Comparison of ENCODE assay signal across 8 cellular contexts in genomic region chr17:28570716-28571254, GRCh38. TPM values are rescaled to one million over a fixed set of nuclear protein-coding genes. Genes with fewer than 3 reads are reported as not detected.
DNase-seq lines count a peak whose midpoint lies in the region; ATAC-seq and TF ChIP-seq lines count a peak whose summit lies in the region.

No MANE protein-coding gene starts in this region.

- peak; percentile 43 for ATAC-seq in GM19455 (IDR thresholded peaks at IDR 0.05; ENCODE audit: unreplicated experiment)

- no peak for TF ChIP-seq CTCF in kidney epithelial cell (IDR thresholded peaks at IDR 0.05; ENCODE audit: insufficient read depth, low read length, poor library complexity, severe bottlenecking)

- H3K4me3 ChIP-seq in HUES64 (ENCODE audit: low read length) (peak overlapping the region; percentile 96), kidney epithelial cell (ENCODE audit: low read depth, low read length) (peak overlapping the region; percentile 57)

- H3K4me1 ChIP-seq in HUES64 (ENCODE audit: insufficient read depth, low read length) = peaks cover 3% of the 10 kb centered on the region; the same call in 1 of the 2 replicates

- peak overlapping the region; percentile 76 for H3K9ac ChIP-seq in HUES64 (ENCODE audit: low read depth, low read length)

- WGBS in HUES64 = 1% methylated on average over 30 of the region's 30 CpGs

- in situ Hi-C loops in T47D (cut with HindIII; ENCODE audit: low pct_unique_long_range_greater_than_20kb, low sequenced_read_pairs) = no loop called here

- H3K36me3 ChIP-seq in HUES64 (ENCODE audit: insufficient read depth, low read length) (peaks cover 12% of the 10 kb centered on the region; the same call in 1 of the 2 replicates), kidney epithelial cell (ENCODE audit: control insufficient read depth, insufficient read depth, low read length) (no peaks in the 10 kb centered on the region)

- H3K27me3 ChIP-seq in HUES64 (ENCODE audit: insufficient read depth, low read length) (peaks cover 15% of the 10 kb centered on the region; the same call in 1 of the 2 replicates), kidney epithelial cell (ENCODE audit: control insufficient read depth, insufficient read depth, low read length) (no peaks in the 10 kb centered on the region)

- no peaks in the 10 kb centered on the region for H3K9me3 ChIP-seq in HUES64 (ENCODE audit: insufficient read depth, low read depth, low read length)

- peak overlapping the region; percentile 59; the same call in 1 of the 2 replicates for H3K27ac ChIP-seq in HUES64 (ENCODE audit: low read depth, low read length)

- DNase-seq in CD1c-positive myeloid dendritic cell (ENCODE audit: extremely low spot score) (peak; percentile 26), T-helper 1 cell (peak; percentile 31 to 52 (median 48)), T47D (ENCODE audit: low read depth in 1 of 2, low spot score in 1 of 2) (peak; percentile 30 to 62), kidney epithelial cell (ENCODE audit: low read depth) (no peak), foreskin melanocyte (no peak)
- peak; percentile 42 to 45 for DNase-seq in stimulated activated CD4-positive, alpha-beta T cell treated with anti-CD3 and anti-CD28 coated beads, Interleukin-2, amount 100 ng/mL, for 48 hours

RNA-seq across cellular contexts. Expression of gene PIGS, which starts 0.5 kb away (rescaled TPM):
- polyA plus RNA-seq in HUES64 (2013, experiment 1 of 2) = 30.4 TPM
- polyA plus RNA-seq in HUES64 (2013, experiment 2 of 2) = 35.9 TPM
- 52.9 and 65.2 TPM in 2 replicates for total RNA-seq in kidney epithelial cell

RNA-seq across cellular contexts. Expression of gene ALDOC, which starts 5.9 kb away (rescaled TPM):
- polyA plus RNA-seq in HUES64 (2013, experiment 1 of 2) = 36.8 TPM
- polyA plus RNA-seq in HUES64 (2013, experiment 2 of 2) = 52.5 TPM
- 20.8 and 30.3 TPM in 2 replicates for total RNA-seq in kidney epithelial cell

RNA-seq across cellular contexts. Expression of gene UNC119, which starts 18.4 kb away (rescaled TPM):
- 37.5 TPM for polyA plus RNA-seq in HUES64 (2013, experiment 1 of 2)
- 47.4 TPM for polyA plus RNA-seq in HUES64 (2013, experiment 2 of 2)
- total RNA-seq in kidney epithelial cell = 40.6 and 49.4 TPM in 2 replicates

RNA-seq across cellular contexts. Expression of gene SPAG5, which starts 28.0 kb away (rescaled TPM):
- 78.9 TPM for polyA plus RNA-seq in HUES64 (2013, experiment 1 of 2)
- 81.8 TPM for polyA plus RNA-seq in HUES64 (2013, experiment 2 of 2)
- 8.4 and 9.7 TPM in 2 replicates for total RNA-seq in kidney epithelial cell

RNA-seq across cellular contexts. Expression of gene RSKR, which starts 43.2 kb away (rescaled TPM):
- 9.2 TPM for polyA plus RNA-seq in HUES64 (2013, experiment 1 of 2)
- 8.8 TPM for polyA plus RNA-seq in HUES64 (2013, experiment 2 of 2)
- 2.3 and 12.2 TPM in 2 replicates for total RNA-seq in kidney epithelial cell

Comparison
In these comparisons a context has a peak if more than half of its experiments do, and no peak if none do; other contexts are left out.
1. DNase-seq: peak in CD1c-positive myeloid dendritic cell (single experiment), T-helper 1 cell (5 of 5), T47D (2 of 2) and stimulated activated CD4-positive, alpha-beta T cell treated with anti-CD3 and anti-CD28 coated beads, Interleukin-2, amount 100 ng/mL, for 48 hours (2 of 2); none in kidney epithelial cell (single experiment) and foreskin melanocyte (single experiment).